In the genomic region with DNA sequence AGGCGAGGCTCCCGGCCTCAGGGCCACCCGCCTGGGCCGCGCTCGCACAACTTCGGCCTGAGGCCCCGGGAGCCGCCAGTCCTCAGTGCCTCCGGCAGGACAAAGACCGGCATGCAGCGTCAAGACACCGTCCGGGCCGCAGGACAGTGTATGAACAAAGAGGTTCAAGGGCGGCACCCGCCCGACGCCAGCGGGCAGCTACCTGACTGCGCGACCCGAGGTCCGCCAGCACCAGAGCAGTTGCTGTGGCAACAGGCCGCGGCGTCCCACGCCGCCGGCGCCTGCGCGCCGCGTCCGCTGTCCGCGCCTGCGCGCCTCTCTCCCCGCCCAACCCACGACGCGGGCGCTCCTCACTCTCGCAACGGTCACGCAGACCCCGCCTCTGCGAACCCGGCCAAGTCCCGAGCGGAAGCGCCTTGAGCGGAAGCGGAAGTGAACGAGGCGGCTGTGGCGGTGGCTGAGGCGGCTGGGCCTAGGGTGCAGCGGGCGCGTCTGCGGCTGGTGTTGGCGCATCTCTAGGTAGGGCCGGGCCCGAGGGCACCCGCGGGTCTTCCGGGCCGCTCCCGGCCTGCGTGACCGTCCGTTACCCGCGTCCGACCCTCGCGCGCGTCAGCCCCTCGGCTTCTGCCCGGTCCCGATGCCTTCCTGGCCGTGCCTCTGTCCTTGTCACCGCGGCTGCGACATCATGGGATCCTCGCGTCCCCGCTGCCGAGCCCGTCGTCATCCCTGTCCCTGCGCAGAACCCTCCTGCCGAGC, we compare ENCODE assay signal across 1 cellular context.
TF ChIP-seq lines count a peak whose summit lies in the region.

A gene with protein sequence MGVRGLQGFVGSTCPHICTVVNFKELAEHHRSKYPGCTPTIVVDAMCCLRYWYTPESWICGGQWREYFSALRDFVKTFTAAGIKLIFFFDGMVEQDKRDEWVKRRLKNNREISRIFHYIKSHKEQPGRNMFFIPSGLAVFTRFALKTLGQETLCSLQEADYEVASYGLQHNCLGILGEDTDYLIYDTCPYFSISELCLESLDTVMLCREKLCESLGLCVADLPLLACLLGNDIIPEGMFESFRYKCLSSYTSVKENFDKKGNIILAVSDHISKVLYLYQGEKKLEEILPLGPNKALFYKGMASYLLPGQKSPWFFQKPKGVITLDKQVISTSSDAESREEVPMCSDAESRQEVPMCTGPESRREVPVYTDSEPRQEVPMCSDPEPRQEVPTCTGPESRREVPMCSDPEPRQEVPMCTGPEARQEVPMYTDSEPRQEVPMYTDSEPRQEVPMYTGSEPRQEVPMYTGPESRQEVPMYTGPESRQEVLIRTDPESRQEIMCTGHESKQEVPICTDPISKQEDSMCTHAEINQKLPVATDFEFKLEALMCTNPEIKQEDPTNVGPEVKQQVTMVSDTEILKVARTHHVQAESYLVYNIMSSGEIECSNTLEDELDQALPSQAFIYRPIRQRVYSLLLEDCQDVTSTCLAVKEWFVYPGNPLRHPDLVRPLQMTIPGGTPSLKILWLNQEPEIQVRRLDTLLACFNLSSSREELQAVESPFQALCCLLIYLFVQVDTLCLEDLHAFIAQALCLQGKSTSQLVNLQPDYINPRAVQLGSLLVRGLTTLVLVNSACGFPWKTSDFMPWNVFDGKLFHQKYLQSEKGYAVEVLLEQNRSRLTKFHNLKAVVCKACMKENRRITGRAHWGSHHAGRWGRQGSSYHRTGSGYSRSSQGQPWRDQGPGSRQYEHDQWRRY (plus strand): TSS at position 435 of the 756 bp plus-strand sequence. CDS start 10,633 bp downstream, outside the sequence.

TF ChIP-seq in HepG2, 621 proteins besides CTCF, POLR2A, EP300 and RAD21 (continued from another document and continues in another):
- no peak for TF ChIP-seq USF2 (IDR thresholded peaks at IDR 0.05; ENCODE audit: low read depth, low read length)
- no peak; the same call in 1 of the 2 replicates for TF ChIP-seq USF2 (CRISPR knock-in tag; IDR thresholded peaks at IDR 0.05; ENCODE audit: borderline replicate concordance)
- TF ChIP-seq, protein P1, sequence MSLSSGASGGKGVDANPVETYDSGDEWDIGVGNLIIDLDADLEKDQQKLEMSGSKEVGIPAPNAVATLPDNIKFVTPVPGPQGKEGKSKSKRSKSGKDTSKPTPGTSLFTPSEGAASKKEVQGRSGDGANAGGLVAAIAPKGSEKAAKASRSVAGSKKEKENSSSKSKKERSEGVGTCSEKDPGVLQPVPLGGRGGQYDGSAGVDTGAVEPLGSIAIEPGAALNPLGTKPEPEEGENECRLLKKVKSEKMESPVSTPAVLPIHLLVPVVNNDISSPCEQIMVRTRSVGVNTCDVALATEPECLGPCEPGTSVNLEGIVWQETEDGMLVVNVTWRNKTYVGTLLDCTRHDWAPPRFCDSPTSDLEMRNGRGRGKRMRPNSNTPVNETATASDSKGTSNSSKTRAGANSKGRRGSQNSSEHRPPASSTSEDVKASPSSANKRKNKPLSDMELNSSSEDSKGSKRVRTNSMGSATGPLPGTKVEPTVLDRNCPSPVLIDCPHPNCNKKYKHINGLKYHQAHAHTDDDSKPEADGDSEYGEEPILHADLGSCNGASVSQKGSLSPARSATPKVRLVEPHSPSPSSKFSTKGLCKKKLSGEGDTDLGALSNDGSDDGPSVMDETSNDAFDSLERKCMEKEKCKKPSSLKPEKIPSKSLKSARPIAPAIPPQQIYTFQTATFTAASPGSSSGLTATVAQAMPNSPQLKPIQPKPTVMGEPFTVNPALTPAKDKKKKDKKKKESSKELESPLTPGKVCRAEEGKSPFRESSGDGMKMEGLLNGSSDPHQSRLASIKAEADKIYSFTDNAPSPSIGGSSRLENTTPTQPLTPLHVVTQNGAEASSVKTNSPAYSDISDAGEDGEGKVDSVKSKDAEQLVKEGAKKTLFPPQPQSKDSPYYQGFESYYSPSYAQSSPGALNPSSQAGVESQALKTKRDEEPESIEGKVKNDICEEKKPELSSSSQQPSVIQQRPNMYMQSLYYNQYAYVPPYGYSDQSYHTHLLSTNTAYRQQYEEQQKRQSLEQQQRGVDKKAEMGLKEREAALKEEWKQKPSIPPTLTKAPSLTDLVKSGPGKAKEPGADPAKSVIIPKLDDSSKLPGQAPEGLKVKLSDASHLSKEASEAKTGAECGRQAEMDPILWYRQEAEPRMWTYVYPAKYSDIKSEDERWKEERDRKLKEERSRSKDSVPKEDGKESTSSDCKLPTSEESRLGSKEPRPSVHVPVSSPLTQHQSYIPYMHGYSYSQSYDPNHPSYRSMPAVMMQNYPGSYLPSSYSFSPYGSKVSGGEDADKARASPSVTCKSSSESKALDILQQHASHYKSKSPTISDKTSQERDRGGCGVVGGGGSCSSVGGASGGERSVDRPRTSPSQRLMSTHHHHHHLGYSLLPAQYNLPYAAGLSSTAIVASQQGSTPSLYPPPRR (CRISPR knock-in tag; IDR thresholded peaks at IDR 0.05; ENCODE audit: borderline replicate concordance), result peak; percentile 82
- TF ChIP-seq ZFP90 (CRISPR knock-in tag; IDR thresholded peaks at IDR 0.05; ENCODE audit: borderline replicate concordance), result peak; percentile 85; the same call in 1 of the 2 replicates
- TF ChIP-seq, protein P2, sequence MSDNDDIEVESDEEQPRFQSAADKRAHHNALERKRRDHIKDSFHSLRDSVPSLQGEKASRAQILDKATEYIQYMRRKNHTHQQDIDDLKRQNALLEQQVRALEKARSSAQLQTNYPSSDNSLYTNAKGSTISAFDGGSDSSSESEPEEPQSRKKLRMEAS (IDR thresholded peaks at IDR 0.05), result peak; percentile 81; the same call in 1 of the 2 replicates
- TF ChIP-seq CSRNP1 (CRISPR knock-in tag; IDR thresholded peaks at IDR 0.05), result peak; percentile 93; the same call in 1 of the 2 replicates
- TF ChIP-seq ZNF547 (CRISPR knock-in tag; IDR thresholded peaks at IDR 0.05), result peak; percentile 96
- peak; percentile 86 for TF ChIP-seq ELF3 (CRISPR knock-in tag; IDR thresholded peaks at IDR 0.05)
- TF ChIP-seq ZNF138 (CRISPR knock-in tag; IDR thresholded peaks at IDR 0.05; ENCODE audit: low read depth), result peak; percentile 76; the same call in 1 of the 2 replicates
- peak; percentile 85; the same call in 1 of the 2 replicates for TF ChIP-seq ZFP82 (CRISPR knock-in tag; IDR thresholded peaks at IDR 0.05; ENCODE audit: borderline replicate concordance)
- TF ChIP-seq HNRNPL (IDR thresholded peaks at IDR 0.05; ENCODE audit: low read depth, low read length), result no peak
- peak; percentile 97 for TF ChIP-seq ZNF407 (CRISPR knock-in tag; IDR thresholded peaks at IDR 0.05; ENCODE audit: not compliant biosample characterization)
- no peak for TF ChIP-seq NFIC (IDR thresholded peaks at IDR 0.05; ENCODE audit: low read length)
- TF ChIP-seq ZSCAN25 (CRISPR knock-in tag; IDR thresholded peaks at IDR 0.05), result peak; percentile 71; the same call in 1 of the 2 replicates
- peak; percentile 71; the same call in 1 of the 2 replicates for TF ChIP-seq ELF4 (CRISPR knock-in tag; IDR thresholded peaks at IDR 0.05; ENCODE audit: borderline replicate concordance)
- TF ChIP-seq HNRNPH1 (optimal IDR thresholded peaks at IDR 0.05; ENCODE audit: low read depth, low read length), result no peak
- TF ChIP-seq, protein P3, sequence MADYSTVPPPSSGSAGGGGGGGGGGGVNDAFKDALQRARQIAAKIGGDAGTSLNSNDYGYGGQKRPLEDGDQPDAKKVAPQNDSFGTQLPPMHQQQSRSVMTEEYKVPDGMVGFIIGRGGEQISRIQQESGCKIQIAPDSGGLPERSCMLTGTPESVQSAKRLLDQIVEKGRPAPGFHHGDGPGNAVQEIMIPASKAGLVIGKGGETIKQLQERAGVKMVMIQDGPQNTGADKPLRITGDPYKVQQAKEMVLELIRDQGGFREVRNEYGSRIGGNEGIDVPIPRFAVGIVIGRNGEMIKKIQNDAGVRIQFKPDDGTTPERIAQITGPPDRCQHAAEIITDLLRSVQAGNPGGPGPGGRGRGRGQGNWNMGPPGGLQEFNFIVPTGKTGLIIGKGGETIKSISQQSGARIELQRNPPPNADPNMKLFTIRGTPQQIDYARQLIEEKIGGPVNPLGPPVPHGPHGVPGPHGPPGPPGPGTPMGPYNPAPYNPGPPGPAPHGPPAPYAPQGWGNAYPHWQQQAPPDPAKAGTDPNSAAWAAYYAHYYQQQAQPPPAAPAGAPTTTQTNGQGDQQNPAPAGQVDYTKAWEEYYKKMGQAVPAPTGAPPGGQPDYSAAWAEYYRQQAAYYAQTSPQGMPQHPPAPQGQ (CRISPR knock-in tag; IDR thresholded peaks at IDR 0.05; ENCODE audit: borderline replicate concordance), result no peak
- TF ChIP-seq SRSF4 (IDR thresholded peaks at IDR 0.05; ENCODE audit: low read depth, low read length, poor library complexity, severe bottlenecking), result no peak
- TF ChIP-seq ZNF256 (CRISPR knock-in tag; conservative IDR thresholded peaks at IDR 0.05), result no peak; the same call in 1 of the 2 replicates
- TF ChIP-seq ZNF33B (CRISPR knock-in tag; IDR thresholded peaks at IDR 0.05), result no peak; the same call in 1 of the 2 replicates
- TF ChIP-seq HMG20A (CRISPR knock-in tag; IDR thresholded peaks at IDR 0.05; ENCODE audit: borderline replicate concordance), result no peak
- TF ChIP-seq CEBPG (CRISPR knock-in tag; IDR thresholded peaks at IDR 0.05), result peak; percentile 43; the same call in 1 of the 2 replicates
- peak; percentile 42; the same call in 1 of the 2 replicates for TF ChIP-seq ZSCAN9 (CRISPR knock-in tag; IDR thresholded peaks at IDR 0.05; ENCODE audit: borderline replicate concordance)
- peak; percentile 70; the same call in 1 of the 2 replicates for TF ChIP-seq KDM3A (CRISPR knock-in tag; IDR thresholded peaks at IDR 0.05; ENCODE audit: low read depth)
- TF ChIP-seq SMAD1 (CRISPR knock-in tag; IDR thresholded peaks at IDR 0.05; ENCODE audit: borderline replicate concordance, low read depth), result no peak
- no peak for TF ChIP-seq NFIB (CRISPR knock-in tag; IDR thresholded peaks at IDR 0.05; ENCODE audit: borderline replicate concordance)
